In the genomic region with DNA sequence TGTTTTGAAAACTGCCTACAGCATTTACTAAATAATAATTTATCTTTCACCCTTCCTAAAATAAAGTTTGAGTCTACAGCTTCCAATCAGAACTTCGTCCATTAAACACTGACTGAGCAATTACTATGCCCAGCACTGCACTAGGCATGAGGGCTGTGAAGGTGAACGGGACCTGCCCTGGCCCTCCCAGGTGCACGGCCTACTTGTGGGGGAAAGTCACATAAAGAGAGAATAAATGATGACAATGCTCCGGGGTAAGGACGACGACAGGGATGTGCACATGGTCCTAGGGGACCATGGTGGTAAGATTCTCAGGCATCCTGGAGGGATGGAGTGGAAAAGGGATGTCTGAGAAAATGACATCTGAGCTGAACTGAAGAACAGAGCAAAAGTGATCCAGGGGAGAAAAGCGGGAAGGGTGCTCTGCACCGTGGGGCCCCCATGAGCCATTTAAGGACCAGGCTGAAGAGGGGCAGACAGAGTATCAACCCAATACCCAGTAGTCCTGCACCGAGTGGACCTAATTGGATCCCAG, we compare ENCODE assay signal across 27 cellular contexts. TPM values are rescaled to one million over a fixed set of nuclear protein-coding genes. Genes with fewer than 3 reads are reported as not detected.
"Had no signal": no experiment of that assay in that cellular context is flagged by ENCODE, and none has a peak within 500 bp of the region (broad histone marks: within the 10 kb centered on the region; RNA-seq: fewer than 3 reads in every experiment).

No MANE protein-coding gene starts in this region.

- H3K36me3 Mint-ChIP-seq: memory B cell had no signal

- H3K27me3 ChIP-seq: heart left ventricle, sigmoid colon, upper lobe of left lung had no signal

- DNase-seq: activated CD4-positive, alpha-beta T cell treated with anti-CD3 and anti-CD28 coated beads for 1 hour; activated CD4-positive, alpha-beta T cell treated with anti-CD3 and anti-CD28 coated beads, Interleukin-2, amount 50 U/mL, for 4 hours; activated CD8-positive, alpha-beta memory T cell treated with anti-CD3 and anti-CD28 coated beads for 24 hours; activated CD8-positive, alpha-beta memory T cell treated with anti-CD3 and anti-CD28 coated beads, Interleukin-2, amount 50 U/mL, for 4 hours; activated gamma-delta T cell treated with Interleukin-2 at 50 U/mL for 16 hours; activated T-cell treated with anti-CD3 and anti-CD28 coated beads, Interleukin-2, amount 50 U/mL, for 48 hours; effector CD4-positive, alpha-beta T cell; heart left ventricle; occipital lobe; SK-N-SH; stimulated activated CD4-positive, alpha-beta T cell treated with anti-CD3 and anti-CD28 coated beads, Interleukin-4, amount 100 ng/mL, for 1 hour; stimulated activated naive CD4-positive, alpha-beta T cell had no signal

- H3K27ac Mint-ChIP-seq: dendritic cell treated with granulocyte-macrophage colony-stimulating factor and Interleukin-4, amounts not matched to agents 40 ng/mL and 50 ng/mL, for 4 days; memory B cell had no signal

- H3K9ac ChIP-seq: SK-N-SH had no signal

- FAIRE-seq: endometrium, islet of Langerhans had no signal

- H3K4me1 ChIP-seq: sigmoid colon, upper lobe of left lung had no signal

- H3K4me3 ChIP-seq: heart left ventricle, sigmoid colon, upper lobe of left lung had no signal

- H3K36me3 ChIP-seq: heart left ventricle, sigmoid colon had no signal

- H3K4me3 Mint-ChIP-seq: dendritic cell treated with granulocyte-macrophage colony-stimulating factor and Interleukin-4, amounts not matched to agents 40 ng/mL and 50 ng/mL, for 4 days; memory B cell; neural crest cell had no signal

- ATAC-seq: heart left ventricle, left colon had no signal

- H3K27ac ChIP-seq: heart left ventricle, sigmoid colon, upper lobe of left lung had no signal

- H3K9me3 ChIP-seq: heart left ventricle, sigmoid colon, SK-N-SH, upper lobe of left lung had no signal

- H3K9me3 Mint-ChIP-seq: dendritic cell treated with granulocyte-macrophage colony-stimulating factor and Interleukin-4, amounts not matched to agents 40 ng/mL and 50 ng/mL, for 4 days; memory B cell; neural crest cell had no signal

- H3K4me1 Mint-ChIP-seq: memory B cell, neural crest cell had no signal

RNA-seq across cellular contexts. Expression of a gene that starts 11.5 kb away (rescaled TPM):
- total RNA-seq: cerebellum; fibroblast of villous mesenchyme; mononuclear cell; myocyte; neural crest cell; occipital lobe; T-helper 2 cell treated with Interferon-gamma antibody and Interleukin-4, amounts not matched to agents 100 ng/mL and 5 ng/mL, for 36 hours had no signal
- polyA plus RNA-seq: SK-N-SH had no signal

RNA-seq across cellular contexts. Expression of a gene that starts 50.5 kb away (rescaled TPM):
- total RNA-seq: epithelial cell of proximal tubule; fibroblast of villous mesenchyme; heart left ventricle; mononuclear cell; myocyte; neural crest cell; occipital lobe; renal cortical epithelial cell; T-helper 2 cell treated with Interferon-gamma antibody and Interleukin-4, amounts not matched to agents 100 ng/mL and 5 ng/mL, for 36 hours; upper lobe of left lung had no signal
- polyA plus RNA-seq: heart left ventricle, SK-N-SH had no signal
